ENCODE assay signal across 8 cellular contexts in the genomic region with DNA sequence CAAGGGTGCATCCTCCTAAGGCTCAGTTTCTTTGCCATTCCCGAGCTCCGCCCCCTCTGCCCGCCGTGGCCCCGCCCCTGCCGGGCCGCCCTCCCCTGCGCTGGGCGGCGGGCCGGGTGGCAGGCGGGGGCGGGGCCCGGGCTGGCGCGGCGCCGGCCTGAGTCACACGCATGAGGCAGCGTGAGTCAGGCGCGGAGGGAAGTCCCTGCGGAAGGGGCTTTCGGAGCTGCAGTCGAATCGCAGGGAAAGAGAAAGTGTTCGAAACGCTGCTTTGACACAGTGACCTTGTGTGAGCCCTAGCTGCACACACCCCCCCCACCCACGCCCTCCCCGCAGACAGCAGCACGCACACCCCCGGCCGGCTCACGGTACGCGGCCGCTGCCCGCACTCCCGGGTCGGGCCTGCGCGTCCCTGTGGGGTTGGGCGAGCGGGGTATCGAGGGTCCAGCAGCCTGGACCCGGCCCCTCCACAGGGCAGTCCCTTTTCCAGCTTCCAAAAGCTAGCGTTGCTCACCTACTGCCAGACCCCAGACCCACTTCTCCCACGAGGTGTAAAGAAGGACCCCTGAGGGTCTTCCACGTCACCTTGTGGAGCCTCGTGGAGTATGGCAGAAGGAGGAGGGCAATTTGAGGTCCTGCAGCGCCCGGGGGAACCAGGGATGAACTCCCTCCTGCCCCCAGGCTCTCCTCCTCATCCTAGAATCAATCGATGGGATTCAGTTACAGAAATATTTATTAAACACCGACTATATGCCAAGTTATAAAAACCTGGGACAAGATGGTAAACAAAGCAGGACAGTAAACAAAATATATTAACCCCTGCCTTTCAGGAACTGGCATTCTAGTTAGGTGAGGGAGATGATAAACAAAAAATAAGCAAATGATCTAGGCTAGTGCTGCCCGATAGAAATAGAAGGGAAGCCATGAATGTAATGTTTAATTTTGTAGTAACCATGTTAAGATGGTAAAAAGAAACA. TPM values are rescaled to one million over a fixed set of nuclear protein-coding genes. Genes with fewer than 3 reads are reported as not detected.
A peak's percentile ranks its signal among the peaks of the same experiment; 100 is the strongest.
DNase-seq lines count a peak whose midpoint lies in the region; ATAC-seq and TF ChIP-seq lines count a peak whose summit lies in the region.

No MANE protein-coding gene starts in this region.

- peaks cover 11% of the 10 kb centered on the region for H3K4me1 ChIP-seq in hepatocyte (ENCODE audit: insufficient read depth)

- ATAC-seq in GM18502 (IDR thresholded peaks at IDR 0.05; ENCODE audit: poor library complexity, unreplicated experiment) (peak; percentile 90), HG02885 (IDR thresholded peaks at IDR 0.05; ENCODE audit: poor library complexity, unreplicated experiment) (peak; percentile 90)

- H3K79me2 ChIP-seq in hepatocyte = no peaks in the 10 kb centered on the region

- no peaks in the 10 kb centered on the region for H4K20me1 ChIP-seq in hepatocyte (ENCODE audit: insufficient read depth, poor library complexity, severe bottlenecking)

- in situ Hi-C loops in astrocyte of the cerebellum (cut with HindIII; ENCODE audit: low sequenced_read_pairs) = no loop called here

- no peaks in the 10 kb centered on the region for H3K9me2 ChIP-seq in hepatocyte (replicated peaks; ENCODE audit: insufficient read depth)

- H3K9me3 ChIP-seq in hepatocyte (ENCODE audit: low read depth) = no peaks in the 10 kb centered on the region

- H2AFZ ChIP-seq in hepatocyte = peak overlapping the region; percentile 96

- peak; percentile 70 for DNase-seq in NCI-H1694 (lab: John Stamatoyannopoulos, UW)
- peak; percentile 92 for DNase-seq in T-helper 9 cell
- peak; percentile 77 for DNase-seq in astrocyte of the cerebellum (ENCODE audit: low read depth)
- DNase-seq in hepatocyte (ENCODE audit: low spot score) = peak; percentile 97
- peak; percentile 75 for DNase-seq in retinal pigment epithelial cell (ENCODE audit: low read depth)
- DNase-seq in cortex of kidney (lab: John Stamatoyannopoulos, UW) = no peak

- 27% methylated on average over 9 of the region's 55 CpGs for WGBS in hepatocyte (ENCODE audit: low lambda C conversion rate, missing lambda C conversion rate)

- H3K4me2 ChIP-seq in hepatocyte = peak overlapping the region; percentile 94

- TF ChIP-seq CTCF in astrocyte of the cerebellum (IDR thresholded peaks at IDR 0.05; ENCODE audit: low read depth, low read length, missing control alignments) = no peak
- no peak for TF ChIP-seq CTCF in hepatocyte (IDR thresholded peaks at IDR 0.05; ENCODE audit: poor library complexity)
- TF ChIP-seq CTCF in retinal pigment epithelial cell (conservative IDR thresholded peaks at IDR 0.05; ENCODE audit: low read depth, low read length) = no peak

- H3K27ac ChIP-seq in hepatocyte = peak overlapping the region; percentile 97

- H3K36me3 ChIP-seq in hepatocyte (replicated peaks; ENCODE audit: insufficient read depth, low read depth) = no peaks in the 10 kb centered on the region

- H3K4me3 ChIP-seq in astrocyte of the cerebellum (ENCODE audit: low read depth, low read length) = peak overlapping the region; percentile 46
- peak overlapping the region; percentile 63 for H3K4me3 ChIP-seq in hepatocyte
- H3K4me3 ChIP-seq in retinal pigment epithelial cell (ENCODE audit: low read length) = peak overlapping the region; percentile 33

- no peaks in the 10 kb centered on the region for H3K27me3 ChIP-seq in hepatocyte

RNA-seq across cellular contexts. Expression of gene HMGA1, which starts 12.4 kb away (rescaled TPM):
- total RNA-seq in hepatocyte = 43.4 and 57.9 TPM in 2 replicates
- 69.0 and 94.8 TPM in 2 replicates for polyA plus RNA-seq in hepatocyte

RNA-seq across cellular contexts. Expression of gene SMIM29, which starts 24.6 kb away (rescaled TPM):
- total RNA-seq in hepatocyte = 9.2 and 11.4 TPM in 2 replicates
- polyA plus RNA-seq in hepatocyte = 27.6 and 33.8 TPM in 2 replicates
